ENCODE assay signal across 30 cellular contexts in the genomic region with DNA sequence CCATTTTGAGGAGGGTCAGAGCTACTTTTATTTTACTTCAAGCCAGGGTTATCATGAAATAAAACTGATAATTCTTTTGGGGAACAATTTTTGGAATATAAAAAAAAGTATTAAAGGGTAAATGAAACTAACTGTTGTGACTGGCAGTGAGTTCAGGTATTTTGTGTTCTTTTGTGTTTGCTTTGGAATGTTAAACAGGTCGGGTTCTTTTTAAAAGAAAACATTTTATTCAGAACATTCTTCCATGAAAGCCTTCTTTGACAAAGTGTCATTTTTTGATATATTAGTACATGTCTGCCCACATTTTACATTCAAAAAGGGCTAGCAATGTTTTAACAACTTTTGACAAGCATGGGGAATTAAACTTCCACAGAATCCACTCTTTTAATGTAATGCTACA.
"Had no signal": no experiment of that assay in that cellular context is flagged by ENCODE, and none has a peak within 500 bp of the region (broad histone marks: within the 10 kb centered on the region; RNA-seq: fewer than 3 reads in every experiment).

No MANE protein-coding gene starts in this region.

- DNase-seq: activated B cell treated with CpG ODN at 0.5 μM for 24 hours; activated CD4-positive, alpha-beta T cell treated with anti-CD3 and anti-CD28 coated beads for 48 hours; activated CD4-positive, alpha-beta T cell treated with anti-CD3 and anti-CD28 coated beads, Interleukin-2, amount 50 U/mL, for 1 hour; activated CD4-positive, alpha-beta T cell treated with anti-CD3 and anti-CD28 coated beads, Interleukin-2, amount 50 U/mL, for 48 hours; activated CD8-positive, alpha-beta memory T cell treated with anti-CD3 and anti-CD28 coated beads for 24 hours; activated CD8-positive, alpha-beta T cell treated with anti-CD3 and anti-CD28 coated beads for 36 hours; activated effector memory CD4-positive, alpha-beta T cell treated with Interleukin-2 at 50 U/mL for 16 hours; activated gamma-delta T cell treated with Interleukin-2 at 50 U/mL for 16 hours; activated naive CD4-positive, alpha-beta T cell treated with anti-CD3 and anti-CD28 coated beads for 36 hours; activated naive CD8-positive, alpha-beta T cell treated with anti-CD3 and anti-CD28 coated beads for 36 hours; activated naive CD8-positive, alpha-beta T cell treated with anti-CD3 and anti-CD28 coated beads, Interleukin-2, amount 50 U/mL, for 24 hours; activated T-cell treated with anti-CD3 and anti-CD28 coated beads, Interleukin-2, amount 50 U/mL, for 4 hours; adrenal gland; amygdala; aorta; body of pancreas; central memory CD4-positive, alpha-beta T cell; cerebellar nuclear complex; colonic mucosa; effector CD8-positive, alpha-beta T cell; esophagus squamous epithelium; head of caudate nucleus; hippocampal formation; T-helper 2 cell had no signal

- H3K27me3 ChIP-seq: adrenal gland, body of pancreas, colonic mucosa had no signal

- FAIRE-seq: endometrium, endothelial cell of umbilical vein, frontal cortex had no signal

- H3K36me3 ChIP-seq: adrenal gland, colonic mucosa, esophagus squamous epithelium had no signal

- H3K9me3 ChIP-seq: adrenal gland, body of pancreas, colonic mucosa, esophagus squamous epithelium had no signal

- H3K4me1 ChIP-seq: adrenal gland, colonic mucosa, esophagus squamous epithelium had no signal

- ATAC-seq: activated CD4-positive, CD25-positive, alpha-beta regulatory T cell treated with anti-CD3 and anti-CD28 coated beads, Interleukin-2, amount 50 U/mL, for 24 hours; activated CD8-positive, alpha-beta T cell treated with anti-CD3 and anti-CD28 coated beads for 36 hours; activated naive CD8-positive, alpha-beta T cell treated with anti-CD3 and anti-CD28 coated beads, Interleukin-2, amount 50 U/mL, for 24 hours; activated T-cell treated with anti-CD3 and anti-CD28 coated beads, Interleukin-2, amount 50 U/mL, for 4 hours; activated T-helper 17 cell treated with anti-CD3 and anti-CD28 coated beads, Interleukin-2, amount 50 U/mL, for 72 hours; body of pancreas had no signal

- H3K4me3 ChIP-seq: adrenal gland, body of pancreas, colonic mucosa, esophagus squamous epithelium had no signal

- H3K27ac ChIP-seq: adrenal gland, colonic mucosa, epithelial cell of prostate, esophagus squamous epithelium had no signal
